16 cellular contexts compared by ENCODE assay signal in genomic region chr16:58124601-58124915, GRCh38. TPM values are rescaled to one million over a fixed set of nuclear protein-coding genes. Genes with fewer than 3 reads are reported as not detected.
DNase-seq lines count a peak whose midpoint lies in the region; ATAC-seq and TF ChIP-seq lines count a peak whose summit lies in the region.
"Had no signal": no experiment of that assay in that cellular context is flagged by ENCODE, and none has a peak within 500 bp of the region (broad histone marks: within the 10 kb centered on the region; RNA-seq: fewer than 3 reads in every experiment).

No MANE protein-coding gene starts in this region.

- CTCF ChIA-PET in activated naive CD4-positive, alpha-beta T cell treated with anti-CD3 and anti-CD28 coated beads, Interleukin-2, amount 10 ng/mL, durations not matched to agents 7 days and 5 days (lab: Charles Lee) = no interaction called here
- CTCF ChIA-PET in OCI-LY7 (lab: Charles Lee; ENCODE audit: unreplicated experiment) = no interaction called here

- H3K27me3 ChIP-seq in CD4-positive, CD25-positive, alpha-beta regulatory T cell (ENCODE audit: control insufficient read depth, insufficient read depth, low read length) = no peaks in the 10 kb centered on the region
- H3K27me3 ChIP-seq in Loucy (ENCODE audit: insufficient read depth, low read length, poor library complexity, severe bottlenecking) = no peaks in the 10 kb centered on the region
- no peaks in the 10 kb centered on the region for H3K27me3 ChIP-seq in colonic mucosa
- H3K27me3 ChIP-seq in mucosa of rectum (ENCODE audit: control insufficient read depth in 2 of 2, insufficient read depth in 2 of 2, low read length in 2 of 2) = no peaks in the 10 kb centered on the region
- H3K27me3 ChIP-seq: BE2C had no signal

- no peaks in the 10 kb centered on the region for H3K9me2 ChIP-seq in Loucy (replicated peaks; ENCODE audit: low read depth, low read length)
- H3K9me2 ChIP-seq in OCI-LY7 (ENCODE audit: insufficient read depth, low read length) = no peaks in the 10 kb centered on the region

- intact Hi-C loops in colonic mucosa (cut with DNase I) (no loop called here), OCI-LY7 (cut with micrococcal nuclease; ENCODE audit: unreplicated experiment) (no loop called here)

- TF ChIP-seq CTCF in Loucy (conservative IDR thresholded peaks at IDR 0.05; ENCODE audit: low read length) = no peak
- TF ChIP-seq CTCF in colonic mucosa (IDR thresholded peaks at IDR 0.05) = no peak
- TF ChIP-seq CTCF in OCI-LY7 (conservative IDR thresholded peaks at IDR 0.05; ENCODE audit: low read length) = no peak

- no peaks in the 10 kb centered on the region for H3K9me3 ChIP-seq in CD4-positive, CD25-positive, alpha-beta regulatory T cell (ENCODE audit: control insufficient read depth in 2 of 2, low read length in 2 of 2)
- no peaks in the 10 kb centered on the region for H3K9me3 ChIP-seq in Loucy (ENCODE audit: insufficient read depth, low read depth, low read length)
- no peaks in the 10 kb centered on the region for H3K9me3 ChIP-seq in colonic mucosa
- no peaks in the 10 kb centered on the region for H3K9me3 ChIP-seq in mucosa of rectum (ENCODE audit: control insufficient read depth in 2 of 2, low read length in 2 of 2)
- H3K9me3 ChIP-seq in OCI-LY7 (ENCODE audit: low read length) = no peaks in the 10 kb centered on the region
- H3K9me3 ChIP-seq: BE2C had no signal

- H4K20me1 ChIP-seq in Loucy (ENCODE audit: insufficient read depth, low read length, poor library complexity, severe bottlenecking) (peaks cover 80% of the 10 kb centered on the region), OCI-LY7 (ENCODE audit: insufficient read depth, low read length) (peaks cover 60% of the 10 kb centered on the region)

- no peak overlapping the region for H3K27ac ChIP-seq in CD4-positive, CD25-positive, alpha-beta regulatory T cell (ENCODE audit: insufficient read depth, low read length, poor library complexity, severe bottlenecking)
- peak overlapping the region; percentile 42 for H3K27ac ChIP-seq in colonic mucosa
- peak overlapping the region; percentile 38 to 66 for H3K27ac ChIP-seq in mucosa of rectum (ENCODE audit: low read depth in 2 of 2, low read length in 2 of 2)
- no peak overlapping the region for H3K27ac ChIP-seq in OCI-LY7 (ENCODE audit: low read depth, low read length, poor library complexity, severe bottlenecking)
- H3K27ac ChIP-seq: coronary artery, KMS-11, parathyroid adenoma had no signal

- H3K4me3 Mint-ChIP-seq in CD4-positive, CD25-positive, alpha-beta regulatory T cell = peak overlapping the region in 2 of 4 donors; percentile 21 to 55
- H3K4me3 Mint-ChIP-seq in activated naive CD4-positive, alpha-beta T cell treated with anti-CD3 and anti-CD28 coated beads, Interleukin-2, amount 10 ng/mL, durations not matched to agents 7 days and 5 days = no peak overlapping the region
- H3K4me3 Mint-ChIP-seq: memory B cell had no signal

- peaks cover 5% of the 10 kb centered on the region for H3K27me3 Mint-ChIP-seq in CD4-positive, CD25-positive, alpha-beta regulatory T cell
- H3K27me3 Mint-ChIP-seq in activated naive CD4-positive, alpha-beta T cell treated with anti-CD3 and anti-CD28 coated beads, Interleukin-2, amount 10 ng/mL, durations not matched to agents 7 days and 5 days = no peaks in the 10 kb centered on the region
- H3K27me3 Mint-ChIP-seq: memory B cell had no signal

- no peak overlapping the region for H3K4me3 ChIP-seq in CD4-positive, CD25-positive, alpha-beta regulatory T cell (ENCODE audit: low read depth, low read length)
- H3K4me3 ChIP-seq in Loucy (ENCODE audit: low read length, poor library complexity, severe bottlenecking) = peak overlapping the region; percentile 55
- no peak overlapping the region for H3K4me3 ChIP-seq in colonic mucosa
- no peak overlapping the region for H3K4me3 ChIP-seq in mucosa of rectum (ENCODE audit: low read length in 2 of 2)
- H3K4me3 ChIP-seq in OCI-LY7 (ENCODE audit: low read depth, low read length, poor library complexity, severe bottlenecking) = no peak overlapping the region
- H3K4me3 ChIP-seq: coronary artery had no signal

- BruUV-seq in OCI-LY7 (replicated peaks; lab: Mats Ljungman, UMichigan) = no TSS peak

- POLR2A ChIA-PET in OCI-LY7 (lab: Charles Lee) = no interaction called here

- peaks cover 58% of the 10 kb centered on the region for H3K4me1 ChIP-seq in CD4-positive, CD25-positive, alpha-beta regulatory T cell (ENCODE audit: control insufficient read depth, insufficient read depth, low read length, poor library complexity, severe bottlenecking)
- peaks cover 58% of the 10 kb centered on the region for H3K4me1 ChIP-seq in Loucy (ENCODE audit: insufficient read depth, low read length, poor library complexity, severe bottlenecking)
- peaks cover 38% of the 10 kb centered on the region for H3K4me1 ChIP-seq in colonic mucosa
- H3K4me1 ChIP-seq in mucosa of rectum (ENCODE audit: control insufficient read depth in 2 of 2, insufficient read depth in 2 of 2, low read length in 2 of 2) = peaks cover 44 to 53% of the 10 kb centered on the region in 2 donors
- H3K4me1 ChIP-seq in OCI-LY7 (ENCODE audit: insufficient read depth, low read length, poor library complexity, severe bottlenecking) = peaks cover 40% of the 10 kb centered on the region

- no peaks in the 10 kb centered on the region for H3K36me3 Mint-ChIP-seq in CD4-positive, CD25-positive, alpha-beta regulatory T cell
- peaks cover 11% of the 10 kb centered on the region for H3K36me3 Mint-ChIP-seq in activated naive CD4-positive, alpha-beta T cell treated with anti-CD3 and anti-CD28 coated beads, Interleukin-2, amount 10 ng/mL, durations not matched to agents 7 days and 5 days

- H3F3A ChIP-seq in Loucy (ENCODE audit: low read depth) = 0 out of 2 replicates have a peak, but pooled peaks cover 3% of the 10 kb centered on the region

- no peak for DNase-seq in CD4-positive, CD25-positive, alpha-beta regulatory T cell
- no peak for DNase-seq in colonic mucosa
- DNase-seq in activated naive CD4-positive, alpha-beta T cell treated with anti-CD3 and anti-CD28 coated beads, Interleukin-2, amount 10 ng/mL, durations not matched to agents 7 days and 5 days = no peak
- no peak for DNase-seq in NCI-H1417 (lab: John Stamatoyannopoulos, UW)
- no peak for DNase-seq in AG08395 (ENCODE audit: low spot score)
- no peak for DNase-seq in OCI-LY7 (ENCODE audit: low spot score)
- DNase-seq: activated CD4-positive, alpha-beta T cell treated with anti-CD3 and anti-CD28 coated beads for 1 hour; BE2C; DMS53; NCI-H510A treated with DMSO at 0.1 percent for 48 hours had no signal

- peak overlapping the region in 2 of 3 donors; percentile 44 to 93 for H3K27ac Mint-ChIP-seq in CD4-positive, CD25-positive, alpha-beta regulatory T cell
- no peak overlapping the region for H3K27ac Mint-ChIP-seq in activated naive CD4-positive, alpha-beta T cell treated with anti-CD3 and anti-CD28 coated beads, Interleukin-2, amount 10 ng/mL, durations not matched to agents 7 days and 5 days

- peaks cover 0 to 3% (median 0%) of the 10 kb centered on the region in 7 donors for H3K9me3 Mint-ChIP-seq in CD4-positive, CD25-positive, alpha-beta regulatory T cell
- no peaks in the 10 kb centered on the region for H3K9me3 Mint-ChIP-seq in activated naive CD4-positive, alpha-beta T cell treated with anti-CD3 and anti-CD28 coated beads, Interleukin-2, amount 10 ng/mL, durations not matched to agents 7 days and 5 days
- H3K9me3 Mint-ChIP-seq: memory B cell had no signal

- peaks cover 43 to 84% (median 63%) of the 10 kb centered on the region in 4 donors for H3K4me1 Mint-ChIP-seq in CD4-positive, CD25-positive, alpha-beta regulatory T cell
- peaks cover 59% of the 10 kb centered on the region for H3K4me1 Mint-ChIP-seq in activated naive CD4-positive, alpha-beta T cell treated with anti-CD3 and anti-CD28 coated beads, Interleukin-2, amount 10 ng/mL, durations not matched to agents 7 days and 5 days

- H3K79me2 ChIP-seq in Loucy (ENCODE audit: insufficient read depth, low read length) (peaks cover 89% of the 10 kb centered on the region), OCI-LY7 (ENCODE audit: insufficient read depth, low read depth, low read length) (peaks cover 83% of the 10 kb centered on the region)

- H2AFZ ChIP-seq in Loucy (ENCODE audit: low read length) (no peak overlapping the region), OCI-LY7 (ENCODE audit: low read length) (no peak overlapping the region)
- H2AFZ ChIP-seq: parathyroid adenoma had no signal

- H3K9ac ChIP-seq in Loucy (ENCODE audit: low read depth, low read length, poor library complexity, severe bottlenecking) (peak overlapping the region; percentile 38), colonic mucosa (ENCODE audit: low read depth in 2 of 2, low read length in 2 of 2) (no peak overlapping the region), mucosa of rectum (ENCODE audit: low read depth in 1 of 2, low read length in 2 of 2) (no peak overlapping the region)
- H3K9ac ChIP-seq: KMS-11, parathyroid adenoma had no signal

- H3K36me3 ChIP-seq in CD4-positive, CD25-positive, alpha-beta regulatory T cell (ENCODE audit: control insufficient read depth, insufficient read depth, low read length) = no peaks in the 10 kb centered on the region
- H3K36me3 ChIP-seq in Loucy (ENCODE audit: insufficient read depth, low read length) = no peaks in the 10 kb centered on the region
- H3K36me3 ChIP-seq in colonic mucosa = no peaks in the 10 kb centered on the region
- H3K36me3 ChIP-seq in mucosa of rectum (ENCODE audit: control insufficient read depth in 2 of 2, insufficient read depth in 2 of 2, low read length in 2 of 2) = no peaks in the 10 kb centered on the region
- H3K36me3 ChIP-seq in OCI-LY7 (ENCODE audit: insufficient read depth, low read length) = peaks cover 8% of the 10 kb centered on the region; the same call in 1 of the 2 replicates
- H3K36me3 ChIP-seq: BE2C had no signal

- no peak for ATAC-seq in CD4-positive, CD25-positive, alpha-beta regulatory T cell (ENCODE audit: low read depth in 2 of 2)

- peak overlapping the region; percentile 99 for H3K4me2 ChIP-seq in Loucy (ENCODE audit: low read depth, low read length, poor library complexity, severe bottlenecking)
- no peak overlapping the region for H3K4me2 ChIP-seq in OCI-LY7 (ENCODE audit: low read length)
- H3K4me2 ChIP-seq: KMS-11 had no signal

RNA-seq across cellular contexts. Expression of gene CFAP20, which starts 4.6 kb away (rescaled TPM):
- 147 TPM for total RNA-seq in CD4-positive, CD25-positive, alpha-beta regulatory T cell
- polyA plus RNA-seq in CD4-positive, CD25-positive, alpha-beta regulatory T cell = 10 to 100 TPM; 41.9 to 53.1 (median 47.8) TPM
- total RNA-seq in colonic mucosa (10 to 100 TPM; 26.7 to 32.1 TPM), OCI-LY7 (2022) (46.4 and 46.9 TPM in 2 replicates)
- 65.6 and 89.2 TPM in 2 replicates for total RNA-seq in OCI-LY7 (2014; rRNA removed; shearing (Covaris generic))

Comparison
In these comparisons a context has a peak if more than half of its experiments do, and no peak if none do; other contexts are left out.
1. H3K27ac ChIP-seq: peak in colonic mucosa (single experiment) and mucosa of rectum (2 of 2); none in CD4-positive, CD25-positive, alpha-beta regulatory T cell (single experiment) and OCI-LY7 (single experiment).